3 cellular contexts compared by ENCODE assay signal in the genomic region with DNA sequence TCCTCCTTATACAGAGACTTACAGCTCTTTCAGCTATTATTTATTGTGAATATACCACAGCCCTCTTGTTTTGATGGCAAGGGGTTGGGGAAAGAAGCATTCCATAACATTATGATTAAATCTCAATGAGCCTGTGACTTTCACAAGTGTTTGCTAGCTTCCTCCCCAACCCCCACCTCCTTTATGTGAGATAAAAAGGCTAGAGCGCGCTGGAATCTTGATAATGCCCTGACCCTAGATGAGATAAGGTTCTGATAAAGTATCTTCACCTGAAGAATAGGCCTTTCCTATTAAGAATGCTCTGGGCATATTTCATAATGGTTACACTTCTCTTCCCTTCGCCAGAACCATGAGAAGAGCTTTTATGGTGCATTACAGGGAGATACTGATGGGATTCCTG.
"Had no signal": no experiment of that assay in that cellular context is flagged by ENCODE, and none has a peak within 500 bp of the region (broad histone marks: within the 10 kb centered on the region; RNA-seq: fewer than 3 reads in every experiment).

No MANE protein-coding gene starts in this region.

- DNase-seq: GDM1, GF-D8 had no signal

- ATAC-seq: GM12878 had no signal

- H3K4me3 ChIP-seq: GM12878 had no signal
